In the genomic region with DNA sequence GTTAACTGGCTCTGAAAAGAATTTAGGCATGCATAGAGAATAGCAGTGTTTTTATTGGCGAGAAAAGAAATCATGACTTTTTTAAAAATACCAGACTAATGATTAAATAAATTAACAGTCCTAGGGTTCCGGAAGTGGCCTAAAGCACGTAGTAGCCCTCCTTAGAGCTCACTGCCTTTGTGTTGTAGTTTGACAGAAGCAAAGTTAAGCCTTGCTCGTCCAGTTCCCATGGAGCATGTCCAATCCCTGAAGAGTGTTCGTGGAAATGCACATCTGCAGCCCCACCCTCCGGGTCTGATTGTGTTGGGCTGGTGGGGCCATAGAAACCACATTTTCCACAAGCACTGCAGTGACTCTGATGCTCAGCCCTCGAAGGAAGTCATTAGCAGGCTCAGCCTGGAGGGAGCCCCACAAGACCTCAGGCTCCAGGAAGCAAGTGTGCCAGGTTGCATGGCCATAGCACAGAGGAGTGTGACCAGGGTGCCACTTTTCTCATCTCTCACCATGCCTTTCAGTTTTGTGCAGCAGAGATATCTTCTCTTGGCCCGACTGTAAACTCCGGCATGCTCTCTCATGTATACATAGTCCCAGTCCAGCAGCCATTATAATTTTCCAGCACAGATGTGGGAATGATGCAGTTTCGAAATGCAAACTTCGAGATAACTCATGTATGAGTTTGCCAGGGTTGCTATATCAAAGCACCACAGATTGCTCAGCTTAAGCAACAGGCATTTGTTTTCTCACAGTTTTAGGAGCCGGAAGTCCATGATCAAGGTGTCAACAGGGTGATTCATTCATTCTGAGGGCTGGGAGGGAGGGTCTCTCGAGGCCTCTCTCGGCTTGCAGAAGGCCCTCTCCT, we compare ENCODE assay signal across 17 cellular contexts.
DNase-seq lines count a peak whose midpoint lies in the region; ATAC-seq and TF ChIP-seq lines count a peak whose summit lies in the region.
"Had no signal": no experiment of that assay in that cellular context is flagged by ENCODE, and none has a peak within 500 bp of the region (broad histone marks: within the 10 kb centered on the region; RNA-seq: fewer than 3 reads in every experiment).

No MANE protein-coding gene starts in this region.

- 86% methylated on average over 11 of the region's 14 CpGs for WGBS in mesenchymal stem cell

- H3K4ac ChIP-seq in mesenchymal stem cell (ENCODE audit: low read depth in 1 of 2, low read length in 2 of 2), result no peak overlapping the region

- no peak for ATAC-seq in esophagus mucosa
- ATAC-seq: gastrocnemius medialis; PC-3; stimulated activated memory B cell treated with anti-CD40 and anti-IgM and Interleukin-4, amounts not matched to agents 10 μg/mL and 1 μg/mL and 100 μg/mL, for 72 hours; upper lobe of right lung had no signal

- no peak overlapping the region for H2BK15ac ChIP-seq in mesenchymal stem cell (ENCODE audit: low read depth, poor library complexity, severe bottlenecking)

- H4K8ac ChIP-seq in mesenchymal stem cell (ENCODE audit: low read length), result no peak overlapping the region

- peak; percentile 41 for DNase-seq in AG09319 (ENCODE audit: extremely low read depth, low read depth)
- peak; percentile 5 for DNase-seq in HCEC 1CT
- peak; percentile 51 to 68 for DNase-seq in cardiac fibroblast (ENCODE audit: low read depth in 2 of 2)
- no peak for DNase-seq in mesenchymal stem cell
- DNase-seq in OCI-M2 (lab: John Stamatoyannopoulos, UW; ENCODE audit: unreplicated experiment), result no peak
- DNase-seq in NCI-H128 (lab: John Stamatoyannopoulos, UW; ENCODE audit: unreplicated experiment), result no peak
- no peak for DNase-seq in dorsolateral prefrontal cortex
- DNase-seq: CD4-positive, alpha-beta T cell; gastrocnemius medialis; GF-D8; NCI-H1930; NCI-H526; PC-3; upper lobe of right lung had no signal

- peak overlapping the region; percentile 46 for H3K9ac ChIP-seq in mesenchymal stem cell (ENCODE audit: low read length)

- peaks cover 6% of the 10 kb centered on the region for H3K4me1 ChIP-seq in mesenchymal stem cell (ENCODE audit: control insufficient read depth, insufficient read depth, low read depth, low read length)
- H3K4me1 ChIP-seq: ascending aorta, gastrocnemius medialis, upper lobe of right lung had no signal

- TF ChIP-seq CTCF in AG09319 (IDR thresholded peaks at IDR 0.05; ENCODE audit: low read depth, low read length), result no peak
- TF ChIP-seq CTCF in cardiac fibroblast (IDR thresholded peaks at IDR 0.05; ENCODE audit: low read depth, low read length), result no peak
- no peak for TF ChIP-seq CTCF in dorsolateral prefrontal cortex (IDR thresholded peaks at IDR 0.05 in 54 of 56, conservative IDR thresholded peaks at IDR 0.05 in 2 of 56; ENCODE audit: low read depth in 1 of 56, partially characterized antibody in 56 of 56)

- no peak overlapping the region for H2BK120ac ChIP-seq in mesenchymal stem cell (ENCODE audit: low read depth, low read length)

- intact Hi-C loops in dorsolateral prefrontal cortex (cut with DNase I), result no loop called here

- H2BK12ac ChIP-seq in mesenchymal stem cell (ENCODE audit: low read length in 2 of 2), result no peak overlapping the region

- peaks cover 11% of the 10 kb centered on the region for H3K9me3 ChIP-seq in mesenchymal stem cell (ENCODE audit: control insufficient read depth, low read length)
- H3K9me3 ChIP-seq: ascending aorta, gastrocnemius medialis, upper lobe of right lung had no signal

- no peak overlapping the region for H2BK5ac ChIP-seq in mesenchymal stem cell (ENCODE audit: low read depth, low read length, poor library complexity, severe bottlenecking)

- no peak overlapping the region for H3K23ac ChIP-seq in mesenchymal stem cell (ENCODE audit: low read length in 2 of 2)

- no peak overlapping the region for H2AK5ac ChIP-seq in mesenchymal stem cell (ENCODE audit: low read length, severe bottlenecking)

- no peaks in the 10 kb centered on the region for H3K36me3 ChIP-seq in mesenchymal stem cell (ENCODE audit: control insufficient read depth in 1 of 2, insufficient read depth in 2 of 2, low read depth in 1 of 2, low read length in 2 of 2)
- H3K36me3 ChIP-seq: ascending aorta, gastrocnemius medialis, upper lobe of right lung had no signal

- H3K14ac ChIP-seq in mesenchymal stem cell (ENCODE audit: low read length in 2 of 2), result no peak overlapping the region

- H3K79me1 ChIP-seq in mesenchymal stem cell (replicated peaks; ENCODE audit: low read length, poor library complexity, severe bottlenecking), result no peaks in the 10 kb centered on the region

- H3K4me2 ChIP-seq in mesenchymal stem cell (ENCODE audit: low read length, poor library complexity, severe bottlenecking), result no peak overlapping the region

- no peak overlapping the region for H2AFZ ChIP-seq in mesenchymal stem cell (ENCODE audit: low read depth, low read length)

- H3K27me3 ChIP-seq in mesenchymal stem cell (ENCODE audit: control insufficient read depth in 1 of 2, insufficient read depth in 1 of 2, low read length in 2 of 2), result no peaks in the 10 kb centered on the region
- peaks cover 0 to 8% (median 0%) of the 10 kb centered on the region in 45 donors for H3K27me3 ChIP-seq in dorsolateral prefrontal cortex
- H3K27me3 ChIP-seq: ascending aorta, gastrocnemius medialis had no signal

- H3K27ac ChIP-seq in mesenchymal stem cell (ENCODE audit: low read length, poor library complexity, severe bottlenecking) (no peak overlapping the region), dorsolateral prefrontal cortex (no peak overlapping the region)
- H3K27ac ChIP-seq: ascending aorta, gastrocnemius medialis, upper lobe of right lung had no signal

- no peak overlapping the region for H3K4me3 ChIP-seq in cardiac fibroblast (replicated peaks in 1 of 2; ENCODE audit: low read depth in 2 of 2, low read length in 2 of 2)
- H3K4me3 ChIP-seq in mesenchymal stem cell (ENCODE audit: insufficient read depth in 1 of 2, low read depth in 1 of 2, low read length in 2 of 2), result peak overlapping the region in 1 of 2 experiments; percentile 56
- H3K4me3 ChIP-seq in dorsolateral prefrontal cortex, result no peak overlapping the region
- H3K4me3 ChIP-seq: ascending aorta, gastrocnemius medialis, upper lobe of right lung had no signal

- no peak overlapping the region for H4K91ac ChIP-seq in mesenchymal stem cell (ENCODE audit: low read length)

- no peak overlapping the region for H3K18ac ChIP-seq in mesenchymal stem cell (ENCODE audit: low read depth in 1 of 2, low read length in 2 of 2)

Comparison
In these comparisons a context has a peak if more than half of its experiments do, and no peak if none do; other contexts are left out.
1. DNase-seq: peak in AG09319 (single experiment), HCEC 1CT (single experiment) and cardiac fibroblast (2 of 2); none in mesenchymal stem cell (single experiment), OCI-M2 (single experiment), NCI-H128 (single experiment) and dorsolateral prefrontal cortex (0 of 10).